In genomic region chr14:49641697-49642129, GRCh38 we compare ENCODE assay signal across 8 cellular contexts. TPM values are rescaled to one million over a fixed set of nuclear protein-coding genes. Genes with fewer than 3 reads are reported as not detected.
A peak's percentile ranks its signal among the peaks of the same experiment; 100 is the strongest.
DNase-seq lines count a peak whose midpoint lies in the region; ATAC-seq lines count a peak whose summit lies in the region.

No MANE protein-coding gene starts in this region.

- POLR2A ChIA-PET in CD8-positive, alpha-beta memory T cell (lab: Charles Lee): no interaction called here

- no peaks in the 10 kb centered on the region for H3K9me3 ChIP-seq in CD8-positive, alpha-beta memory T cell (ENCODE audit: low read length)
- no peaks in the 10 kb centered on the region for H3K9me3 ChIP-seq in muscle layer of duodenum (ENCODE audit: control insufficient read depth in 1 of 2, low read length in 2 of 2)

- no peak for ATAC-seq in HG03139 (IDR thresholded peaks at IDR 0.05; ENCODE audit: unreplicated experiment)

- peaks cover 49 to 63% (median 62%) of the 10 kb centered on the region in 3 donors for H3K4me1 Mint-ChIP-seq in CD8-positive, alpha-beta memory T cell

- peaks cover 12% of the 10 kb centered on the region for H3K4me1 ChIP-seq in CD8-positive, alpha-beta memory T cell (ENCODE audit: insufficient read depth, low read length)
- peaks cover 12 to 16% of the 10 kb centered on the region in 2 donors for H3K4me1 ChIP-seq in muscle layer of duodenum (ENCODE audit: control insufficient read depth in 1 of 2, insufficient read depth in 2 of 2, low read length in 2 of 2)

- H3K36me3 ChIP-seq in CD8-positive, alpha-beta memory T cell (ENCODE audit: insufficient read depth, low read length): no peaks in the 10 kb centered on the region
- H3K36me3 ChIP-seq in muscle layer of duodenum (ENCODE audit: control insufficient read depth in 1 of 2, insufficient read depth in 2 of 2, low read length in 2 of 2): peaks cover 4 to 5% of the 10 kb centered on the region in 2 donors

- no peak for DNase-seq in CD8-positive, alpha-beta memory T cell
- peak; percentile 52 for DNase-seq in HuH-7.5 (ENCODE audit: low spot score)
- DNase-seq in astrocyte of the hippocampus (ENCODE audit: low read depth, low spot score): peak; percentile 53
- no peak for DNase-seq in NCI-H1930 (lab: John Stamatoyannopoulos, UW)
- DNase-seq in GOT3 (lab: John Stamatoyannopoulos, UW): no peak
- no peak for DNase-seq in NCI-H446 treated with DMSO at 0.1 percent for 48 hours (lab: John Stamatoyannopoulos, UW)

- H3K9me3 Mint-ChIP-seq in CD8-positive, alpha-beta memory T cell: no peaks in the 10 kb centered on the region

- peak overlapping the region in 3 of 7 donors; percentile 1 to 32 (median 9) for H3K4me3 Mint-ChIP-seq in CD8-positive, alpha-beta memory T cell

- H3K27ac Mint-ChIP-seq in CD8-positive, alpha-beta memory T cell: peak overlapping the region; percentile 24 to 91 (median 55)

- CTCF ChIA-PET in CD8-positive, alpha-beta memory T cell (lab: Charles Lee): no interaction called here

- peaks cover 0 to 37% (median 11%) of the 10 kb centered on the region in 3 donors for H3K36me3 Mint-ChIP-seq in CD8-positive, alpha-beta memory T cell

- no peaks in the 10 kb centered on the region for H3K27me3 ChIP-seq in CD8-positive, alpha-beta memory T cell (ENCODE audit: insufficient read depth, low read length, poor library complexity, severe bottlenecking)
- no peaks in the 10 kb centered on the region for H3K27me3 ChIP-seq in muscle layer of duodenum (ENCODE audit: low read depth, low read length)

- no peak overlapping the region for H3K27ac ChIP-seq in CD8-positive, alpha-beta memory T cell (ENCODE audit: low read depth, low read length)
- H3K27ac ChIP-seq in muscle layer of duodenum (ENCODE audit: low read length): peak overlapping the region; percentile 3

- H3K27me3 Mint-ChIP-seq in CD8-positive, alpha-beta memory T cell: no peaks in the 10 kb centered on the region

- no peak overlapping the region for H3K4me3 ChIP-seq in CD8-positive, alpha-beta memory T cell (ENCODE audit: low read length)
- H3K4me3 ChIP-seq in muscle layer of duodenum (ENCODE audit: low read depth in 1 of 2, low read length in 2 of 2): peak overlapping the region in 1 of 2 donors; percentile 4

RNA-seq across cellular contexts. Expression of gene DNAAF2, which starts 6.7 kb away (rescaled TPM):
- 10 to 100 TPM; 17.6 to 18.2 TPM for total RNA-seq in CD8-positive, alpha-beta memory T cell
- 21.7 TPM for polyA plus RNA-seq in CD8-positive, alpha-beta memory T cell

RNA-seq across cellular contexts. Expression of gene MGAT2, which starts 21.1 kb away (rescaled TPM):
- 10 to 100 TPM; 57.7 to 60.2 TPM for total RNA-seq in CD8-positive, alpha-beta memory T cell
- polyA plus RNA-seq in CD8-positive, alpha-beta memory T cell: 49.1 TPM

RNA-seq across cellular contexts. Expression of gene RPL36AL, which starts 21.3 kb away (rescaled TPM):
- total RNA-seq in CD8-positive, alpha-beta memory T cell: 100 to 1,000 TPM; 236 to 273 TPM
- 709 TPM for polyA plus RNA-seq in CD8-positive, alpha-beta memory T cell

RNA-seq across cellular contexts. Expression of gene LRR1, which starts 43.0 kb away (rescaled TPM):
- 10 to 100 TPM; 51.1 to 52.2 TPM for total RNA-seq in CD8-positive, alpha-beta memory T cell
- 13.0 TPM for polyA plus RNA-seq in CD8-positive, alpha-beta memory T cell

RNA-seq across cellular contexts. Expression of gene POLE2, which starts 46.3 kb away (rescaled TPM):
- 10 to 100 TPM; 36.3 to 37.2 TPM for total RNA-seq in CD8-positive, alpha-beta memory T cell
- polyA plus RNA-seq in CD8-positive, alpha-beta memory T cell: 1.3 TPM

Comparison
In these comparisons a context has a peak if more than half of its experiments do, and no peak if none do; other contexts are left out.
1. DNase-seq: peak in HuH-7.5 (single experiment) and astrocyte of the hippocampus (single experiment); none in CD8-positive, alpha-beta memory T cell (0 of 5), NCI-H1930 (0 of 2), GOT3 (single experiment) and NCI-H446 treated with DMSO at 0.1 percent for 48 hours (single experiment).